ENCODE assay signal across 8 cellular contexts in the genomic region with DNA sequence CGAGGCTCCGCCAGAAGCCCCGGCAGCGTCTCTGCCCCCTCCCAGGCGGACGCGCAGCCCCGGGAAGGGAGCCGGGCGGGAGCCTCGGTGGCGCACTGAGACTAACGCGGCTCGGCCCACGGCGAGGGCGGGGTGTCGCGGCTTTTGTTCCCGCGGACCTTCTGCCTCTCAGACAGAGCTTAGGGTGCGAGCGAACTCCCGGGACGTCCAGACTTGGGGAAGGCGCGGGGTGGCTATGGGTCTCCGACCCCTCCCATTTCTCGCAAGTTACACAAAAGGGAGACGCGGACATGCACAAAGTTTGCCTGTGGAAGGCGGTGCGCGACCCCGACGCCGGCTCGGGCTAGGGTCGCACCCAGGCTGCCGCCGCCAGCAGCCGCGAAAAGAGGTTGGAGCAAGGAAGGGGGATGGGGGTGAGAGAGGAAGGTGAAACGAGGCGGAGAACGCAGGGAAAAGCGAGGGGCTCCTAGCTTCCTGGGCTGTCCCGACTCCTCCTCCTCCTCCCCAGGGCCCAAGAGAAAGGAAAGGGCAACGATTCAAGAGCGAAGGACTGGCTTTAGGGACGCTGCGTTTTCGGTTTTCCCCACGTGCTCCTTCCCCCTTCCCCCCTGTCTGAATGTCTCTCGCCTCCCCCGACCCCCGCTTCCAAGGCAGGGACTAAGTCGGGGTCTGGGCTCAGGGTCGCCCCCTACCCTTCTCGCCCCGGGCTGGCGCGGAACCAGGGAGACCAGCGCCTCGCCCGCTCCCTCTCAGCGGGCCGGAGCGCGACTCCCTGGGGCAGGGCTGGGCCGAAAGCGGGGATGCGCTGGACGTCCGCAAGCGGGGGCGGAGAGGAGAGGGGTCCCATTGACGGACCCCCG.
DNase-seq lines count a peak whose midpoint lies in the region; ATAC-seq and TF ChIP-seq lines count a peak whose summit lies in the region.

No MANE protein-coding gene starts in this region.

- H3K36me3 Mint-ChIP-seq in stimulated activated memory B cell treated with anti-CD40 and anti-IgM and Interleukin-4, amounts not matched to agents 10 μg/mL and 1 μg/mL and 100 μg/mL, for 72 hours: no peaks in the 10 kb centered on the region

- H3K27ac Mint-ChIP-seq in stimulated activated memory B cell treated with anti-CD40 and anti-IgM and Interleukin-4, amounts not matched to agents 10 μg/mL and 1 μg/mL and 100 μg/mL, for 72 hours: peak overlapping the region; percentile 86

- peak; percentile 70 for DNase-seq in Ammon's horn (ENCODE audit: low spot score)
- DNase-seq in NCI-H524 (lab: John Stamatoyannopoulos, UW): peak; percentile 67 to 69
- DNase-seq in activated T-cell treated with anti-CD3 and anti-CD28 coated beads for 24 hours (ENCODE audit: low read depth): peak; percentile 16
- DNase-seq in erythroblast (lab: John Stamatoyannopoulos, UW): peak; percentile 42 to 56
- peak; percentile 22 for DNase-seq in middle frontal gyrus (ENCODE audit: extremely low spot score, low spot score)

- H3K27me3 Mint-ChIP-seq in stimulated activated memory B cell treated with anti-CD40 and anti-IgM and Interleukin-4, amounts not matched to agents 10 μg/mL and 1 μg/mL and 100 μg/mL, for 72 hours: peaks cover 26% of the 10 kb centered on the region

- peak; percentile 40 for ATAC-seq in HG03342 (IDR thresholded peaks at IDR 0.05; ENCODE audit: unreplicated experiment)
- peak; percentile 75 for ATAC-seq in stimulated activated memory B cell treated with anti-CD40 and anti-IgM and Interleukin-4, amounts not matched to agents 10 μg/mL and 1 μg/mL and 100 μg/mL, for 72 hours

- peaks cover 30% of the 10 kb centered on the region for H3K4me1 Mint-ChIP-seq in stimulated activated memory B cell treated with anti-CD40 and anti-IgM and Interleukin-4, amounts not matched to agents 10 μg/mL and 1 μg/mL and 100 μg/mL, for 72 hours

- peak; percentile 19 for TF ChIP-seq POLR2A in GM19099 (IDR thresholded peaks at IDR 0.05; ENCODE audit: extremely low read depth, insufficient read length, low read depth)
- no peak for TF ChIP-seq POLR2A in erythroblast (IDR thresholded peaks at IDR 0.05; ENCODE audit: low read length)

- H3K9me3 Mint-ChIP-seq in stimulated activated memory B cell treated with anti-CD40 and anti-IgM and Interleukin-4, amounts not matched to agents 10 μg/mL and 1 μg/mL and 100 μg/mL, for 72 hours: no peaks in the 10 kb centered on the region

- H3K4me3 Mint-ChIP-seq in stimulated activated memory B cell treated with anti-CD40 and anti-IgM and Interleukin-4, amounts not matched to agents 10 μg/mL and 1 μg/mL and 100 μg/mL, for 72 hours: peak overlapping the region; percentile 95

Comparison
In these comparisons a context has a peak if more than half of its experiments do, and no peak if none do; other contexts are left out.
1. Peak in every context shown above with its lines: DNase-seq and ATAC-seq.
2. DNase-seq: peak in every context shown above with its lines; median percentile 70 in Ammon's horn; 68 in NCI-H524; 49 in erythroblast; 22 in middle frontal gyrus; 16 in activated T-cell treated with anti-CD3 and anti-CD28 coated beads for 24 hours.